12 cellular contexts compared by ENCODE assay signal in the genomic region with DNA sequence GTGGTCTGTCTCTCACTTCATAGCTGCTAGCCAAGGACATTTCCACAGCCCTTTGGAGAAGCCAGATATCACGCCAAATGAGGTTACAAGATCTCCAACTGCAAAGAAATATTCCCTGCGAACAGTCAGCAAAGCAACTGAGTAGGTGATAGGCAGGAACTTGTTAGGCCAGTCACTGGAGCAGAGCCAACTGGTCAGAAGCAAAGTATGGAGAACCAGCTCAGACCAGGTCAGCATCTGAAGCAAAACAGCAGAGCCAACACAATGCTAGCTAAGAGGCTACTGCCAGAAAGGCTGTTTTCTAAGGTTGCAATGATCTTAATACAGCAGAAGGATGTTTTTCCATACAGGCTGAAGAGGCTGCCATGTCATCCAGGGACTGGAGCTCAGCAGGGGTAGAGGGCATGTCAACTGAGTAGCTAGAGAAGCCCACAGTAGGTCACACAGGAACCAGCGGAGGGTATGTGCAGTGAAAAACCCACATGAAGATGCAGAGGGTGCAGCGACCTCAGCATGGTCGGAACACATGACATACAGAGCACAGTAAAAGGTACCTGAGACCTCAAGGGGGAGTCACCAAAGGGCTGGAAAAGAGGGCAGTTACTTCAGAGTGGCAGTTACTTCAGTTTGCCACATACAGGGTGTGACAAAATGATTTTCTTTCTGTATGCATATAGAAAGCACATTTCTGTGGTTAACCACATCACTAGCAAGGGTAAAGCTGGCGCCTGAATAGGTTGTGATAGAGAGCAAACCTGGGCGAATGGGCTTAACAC. TPM values are rescaled to one million over a fixed set of nuclear protein-coding genes. Genes with fewer than 3 reads are reported as not detected.
A peak's percentile ranks its signal among the peaks of the same experiment; 100 is the strongest.
DNase-seq lines count a peak whose midpoint lies in the region; ATAC-seq, FAIRE-seq and TF ChIP-seq lines count a peak whose summit lies in the region.
"Had no signal": no experiment of that assay in that cellular context is flagged by ENCODE, and none has a peak within 500 bp of the region (broad histone marks: within the 10 kb centered on the region; RNA-seq: fewer than 3 reads in every experiment).

No MANE protein-coding gene starts in this region.

- H3K4me1 Mint-ChIP-seq in CD4-positive, CD25-positive, alpha-beta regulatory T cell: peaks cover 19 to 74% (median 59%) of the 10 kb centered on the region in 4 donors

- peak overlapping the region; percentile 83 to 97 (median 88) for H3K27ac Mint-ChIP-seq in CD4-positive, CD25-positive, alpha-beta regulatory T cell

- H3K36me3 Mint-ChIP-seq in CD4-positive, CD25-positive, alpha-beta regulatory T cell: peaks cover 31% of the 10 kb centered on the region

- peak overlapping the region; percentile 46 for H3K4me3 ChIP-seq in CD4-positive, CD25-positive, alpha-beta regulatory T cell (ENCODE audit: low read depth, low read length)
- H3K4me3 ChIP-seq in pancreas: no peak overlapping the region

- peaks cover 15% of the 10 kb centered on the region for H3K36me3 ChIP-seq in CD4-positive, CD25-positive, alpha-beta regulatory T cell (ENCODE audit: control insufficient read depth, insufficient read depth, low read length)
- H3K36me3 ChIP-seq in pancreas: no peaks in the 10 kb centered on the region

- intact Hi-C loops in pancreas (cut with DNase I): loop anchor here in 1 of 3 donors (10.0 kb wide), 1 partner anchor 66 kb away; no protein-coding TSS in a partner anchor

- peak; percentile 85 to 87 for ATAC-seq in CD4-positive, CD25-positive, alpha-beta regulatory T cell (ENCODE audit: low read depth in 2 of 2)
- ATAC-seq in pancreas: peak in 3 of 4 donors; percentile 34 to 62 (median 55)
- ATAC-seq in GM18868 (IDR thresholded peaks at IDR 0.05; ENCODE audit: unreplicated experiment): no peak
- no peak for ATAC-seq in HG03521 (IDR thresholded peaks at IDR 0.05; ENCODE audit: unreplicated experiment)
- ATAC-seq: left ventricle myocardium superior had no signal

- DNase-seq in CD4-positive, CD25-positive, alpha-beta regulatory T cell: peak; percentile 46 to 97 (median 86)
- DNase-seq in NOMO-1 treated with DMSO at 0.1 percent for 48 hours (lab: John Stamatoyannopoulos, UW; ENCODE audit: unreplicated experiment): peak; percentile 90
- DNase-seq in activated T-cell treated with anti-CD3 and anti-CD28 coated beads for 48 hours (ENCODE audit: low read depth): peak; percentile 50
- DNase-seq in pancreas: peak in 1 of 6 donors; percentile 33
- no peak for DNase-seq in NCI-H524 (lab: John Stamatoyannopoulos, UW)
- DNase-seq in GM20000 (ENCODE audit: low spot score): no peak
- DNase-seq: cerebellar nuclear complex, left ventricle myocardium superior, NCI-H2029 treated with DMSO at 0.1 percent for 48 hours had no signal

- H3K4me3 Mint-ChIP-seq in CD4-positive, CD25-positive, alpha-beta regulatory T cell: peak overlapping the region; percentile 27 to 82 (median 52)

- no peak for FAIRE-seq in pancreas (lab: Jason Lieb, UNC)
- FAIRE-seq: H1 had no signal

- no peaks in the 10 kb centered on the region for H3K9me3 Mint-ChIP-seq in CD4-positive, CD25-positive, alpha-beta regulatory T cell

- peak overlapping the region; percentile 69 for H3K27ac ChIP-seq in CD4-positive, CD25-positive, alpha-beta regulatory T cell (ENCODE audit: insufficient read depth, low read length, poor library complexity, severe bottlenecking)
- no peak overlapping the region for H3K27ac ChIP-seq in pancreas

- H3K27me3 Mint-ChIP-seq in CD4-positive, CD25-positive, alpha-beta regulatory T cell: no peaks in the 10 kb centered on the region

- no peaks in the 10 kb centered on the region for H3K27me3 ChIP-seq in CD4-positive, CD25-positive, alpha-beta regulatory T cell (ENCODE audit: control insufficient read depth, insufficient read depth, low read length)
- H3K27me3 ChIP-seq in pancreas: no peaks in the 10 kb centered on the region

- no peaks in the 10 kb centered on the region for H3K9me3 ChIP-seq in CD4-positive, CD25-positive, alpha-beta regulatory T cell (ENCODE audit: control insufficient read depth in 2 of 2, low read length in 2 of 2)
- no peaks in the 10 kb centered on the region for H3K9me3 ChIP-seq in pancreas

- peaks cover 62% of the 10 kb centered on the region for H3K4me1 ChIP-seq in CD4-positive, CD25-positive, alpha-beta regulatory T cell (ENCODE audit: control insufficient read depth, insufficient read depth, low read length, poor library complexity, severe bottlenecking)
- no peaks in the 10 kb centered on the region for H3K4me1 ChIP-seq in pancreas

- WGBS in pancreas, 2 donors: 67 to 68% methylated on average over 7 of the region's 7 CpGs

- TF ChIP-seq CTCF in pancreas (IDR thresholded peaks at IDR 0.05): no peak
- no peak for TF ChIP-seq CTCF in GM20000 (IDR thresholded peaks at IDR 0.05; ENCODE audit: extremely low read depth, missing control alignments)

RNA-seq across cellular contexts. Expression of a gene that starts 8.9 kb away (rescaled TPM):
- 73.3 TPM for total RNA-seq in CD4-positive, CD25-positive, alpha-beta regulatory T cell
- polyA plus RNA-seq in CD4-positive, CD25-positive, alpha-beta regulatory T cell: 1 to 10 TPM; 1.2 to 3.0 (median 2.6) TPM
- total RNA-seq in pancreas: 1 to 10 TPM; 1.8 to 4.2 (median 2.2) TPM
- 10 to 100 TPM in 1 of 2 donors, 1 to 10 TPM in 1; 7.1 to 14.4 TPM for polyA plus RNA-seq in pancreas

RNA-seq across cellular contexts. Expression of a gene that starts 18.9 kb away (rescaled TPM):
- total RNA-seq in CD4-positive, CD25-positive, alpha-beta regulatory T cell: 183 TPM
- polyA plus RNA-seq in CD4-positive, CD25-positive, alpha-beta regulatory T cell: 100 to 1,000 TPM; 517 to 714 (median 622) TPM
- total RNA-seq in pancreas: 10 to 100 TPM; 35.5 to 60.6 (median 48.5) TPM
- 100 to 1,000 TPM; 121 to 156 TPM for polyA plus RNA-seq in pancreas

RNA-seq across cellular contexts. Expression of a gene that starts 25.0 kb away (rescaled TPM):
- total RNA-seq in CD4-positive, CD25-positive, alpha-beta regulatory T cell: 42.9 TPM
- polyA plus RNA-seq in CD4-positive, CD25-positive, alpha-beta regulatory T cell: 10 to 100 TPM; 30.0 to 36.1 (median 31.9) TPM
- total RNA-seq in pancreas: 10 to 100 TPM; 13.3 to 21.8 (median 16.3) TPM
- 1 to 10 TPM; 6.3 to 7.3 TPM for polyA plus RNA-seq in pancreas

RNA-seq across cellular contexts. Expression of a gene that starts 47.9 kb away (rescaled TPM):
- not detected for total RNA-seq in CD4-positive, CD25-positive, alpha-beta regulatory T cell
- under 1 TPM in 1 of 4 donors, not detected in 3; 0.07 TPM for polyA plus RNA-seq in CD4-positive, CD25-positive, alpha-beta regulatory T cell
- under 1 TPM; 0.14 to 0.59 (median 0.36) TPM for total RNA-seq in pancreas
- under 1 TPM; 0.08 to 0.14 TPM for polyA plus RNA-seq in pancreas
- total RNA-seq: left ventricle myocardium superior had no signal

Comparison
In these comparisons a context has a peak if more than half of its experiments do, and no peak if none do; other contexts are left out.
1. ATAC-seq: peak in CD4-positive, CD25-positive, alpha-beta regulatory T cell (2 of 2) and pancreas (3 of 4); none in GM18868 (single experiment) and HG03521 (single experiment).
2. DNase-seq: peak in CD4-positive, CD25-positive, alpha-beta regulatory T cell (3 of 3), NOMO-1 treated with DMSO at 0.1 percent for 48 hours (single experiment) and activated T-cell treated with anti-CD3 and anti-CD28 coated beads for 48 hours (single experiment); none in NCI-H524 (0 of 2) and GM20000 (single experiment).
3. RNA of a gene that starts 8.9 kb away (total RNA-seq): 73.3 TPM in CD4-positive, CD25-positive, alpha-beta regulatory T cell (single experiment); 1.8 to 4.2 TPM in pancreas; every median in the first group is over 10 times any median in the second.